ENCODE assay signal across 14 cellular contexts in the genomic region with DNA sequence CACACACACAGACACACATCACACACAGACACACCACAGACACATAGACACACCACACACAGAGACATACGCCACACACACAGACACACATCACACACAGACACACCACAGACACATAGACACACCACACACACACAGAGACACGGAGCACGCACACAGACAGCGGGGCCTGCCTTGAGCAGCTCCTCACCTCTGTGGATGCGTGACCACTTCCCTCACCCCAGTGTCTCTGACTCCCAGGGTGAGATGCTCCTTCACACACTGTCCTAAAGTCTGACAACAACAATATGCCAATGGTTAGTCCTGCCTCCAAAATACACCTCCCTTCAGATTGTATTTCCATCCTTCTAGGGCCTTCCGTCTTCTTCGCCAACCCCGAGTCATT. TPM values are rescaled to one million over a fixed set of nuclear protein-coding genes. Genes with fewer than 3 reads are reported as not detected.
A peak's percentile ranks its signal among the peaks of the same experiment; 100 is the strongest.
DNase-seq lines count a peak whose midpoint lies in the region; ATAC-seq and TF ChIP-seq lines count a peak whose summit lies in the region.
"Had no signal": no experiment of that assay in that cellular context is flagged by ENCODE, and none has a peak within 500 bp of the region (broad histone marks: within the 10 kb centered on the region; RNA-seq: fewer than 3 reads in every experiment).

No MANE protein-coding gene starts in this region.

- no peaks in the 10 kb centered on the region for H3K36me3 ChIP-seq in BLaER1

- no peaks in the 10 kb centered on the region for H3K9me3 Mint-ChIP-seq in HFFc6
- peaks cover 0 to 2% (median 0%) of the 10 kb centered on the region in 5 experiments for H3K9me3 Mint-ChIP-seq in brain
- H3K9me3 Mint-ChIP-seq in neural crest cell: no peaks in the 10 kb centered on the region
- H3K9me3 Mint-ChIP-seq: CD4-positive, alpha-beta memory T cell; mesothelial cell of epicardium had no signal

- H3K4me3 Mint-ChIP-seq in HFFc6: peak overlapping the region; percentile 51
- peak overlapping the region in 3 of 5 experiments; percentile 0 to 7 (median 1) for H3K4me3 Mint-ChIP-seq in brain
- H3K4me3 Mint-ChIP-seq in neural crest cell: no peak overlapping the region
- H3K4me3 Mint-ChIP-seq: mesothelial cell of epicardium had no signal

- peak overlapping the region; percentile 92 for H3K4me2 ChIP-seq in BLaER1

- H3K9me3 ChIP-seq in BLaER1: no peaks in the 10 kb centered on the region

- no peak overlapping the region for H3K4me3 ChIP-seq in BLaER1

- H3K27ac Mint-ChIP-seq in HFFc6 (peak overlapping the region; percentile 100), brain (peak overlapping the region; percentile 92 to 100 (median 99)), neural crest cell (ENCODE audit: unreplicated experiment) (peak overlapping the region; percentile 83)
- H3K27ac Mint-ChIP-seq: progenitor cell of endocrine pancreas had no signal

- H3K4me1 Mint-ChIP-seq in HFFc6 (ENCODE audit: low read depth) (peaks cover 80% of the 10 kb centered on the region), brain (peaks cover 76% of the 10 kb centered on the region), neural crest cell (peaks cover 47% of the 10 kb centered on the region)

- no peak overlapping the region for H3K9ac ChIP-seq in BLaER1

- ATAC-seq in GM21367 (IDR thresholded peaks at IDR 0.05; ENCODE audit: unreplicated experiment): no peak

- no peaks in the 10 kb centered on the region for H3K36me3 Mint-ChIP-seq in HFFc6 (ENCODE audit: low read depth)
- no peaks in the 10 kb centered on the region for H3K36me3 Mint-ChIP-seq in brain
- no peaks in the 10 kb centered on the region for H3K36me3 Mint-ChIP-seq in neural crest cell (ENCODE audit: low read depth)
- H3K36me3 Mint-ChIP-seq: CD4-positive, alpha-beta memory T cell; mesothelial cell of epicardium had no signal

- no peaks in the 10 kb centered on the region for H4K20me1 ChIP-seq in BLaER1

- peaks cover 99% of the 10 kb centered on the region for H3K4me1 ChIP-seq in BLaER1

- H3K27ac ChIP-seq in BLaER1: peak overlapping the region; percentile 93; the same call in 1 of the 2 replicates

- DNase-seq in HFFc6: no peak
- no peak for DNase-seq in neural crest cell (ENCODE audit: low read depth, low spot score)
- no peak for DNase-seq in NCI-H2171 (lab: John Stamatoyannopoulos, UW)
- no peak for DNase-seq in iPS-NIHi11 (ENCODE audit: low spot score)
- DNase-seq in anterior cingulate cortex (lab: John Stamatoyannopoulos, UW): no peak
- DNase-seq: CD4-positive, alpha-beta memory T cell; H7; NCI-H1048; NCI-H446 had no signal

- no peaks in the 10 kb centered on the region for H3K27me3 ChIP-seq in BLaER1

- TF ChIP-seq CTCF in HFFc6 (IDR thresholded peaks at IDR 0.05): no peak
- no peak for TF ChIP-seq CTCF in brain (conservative IDR thresholded peaks at IDR 0.05)
- TF ChIP-seq CTCF in neural crest cell (conservative IDR thresholded peaks at IDR 0.05): no peak

- H3K27me3 Mint-ChIP-seq in HFFc6 (ENCODE audit: insufficient read depth): peaks cover 5% of the 10 kb centered on the region; the same call in 1 of the 2 replicates
- peaks cover 3% of the 10 kb centered on the region for H3K27me3 Mint-ChIP-seq in brain
- no peaks in the 10 kb centered on the region for H3K27me3 Mint-ChIP-seq in neural crest cell (ENCODE audit: low read depth)

RNA-seq across cellular contexts. Expression of a gene that starts 48.2 kb away (rescaled TPM):
- total RNA-seq in HFFc6 (2021; fragmentation: NEBNext Ultra II Directional; extraction: Animal tissue kit (Norgen Biotek cat#: 25700)): 10 to 100 TPM; 35.7 to 49.1 (median 43.4) TPM
- 12.4 TPM for polyA plus RNA-seq in brain (ENCODE audit: insufficient read depth, low read depth, low replicate concordance)
- total RNA-seq in neural crest cell: 7.5 and 7.7 TPM in 2 replicates
